Comparison of ENCODE assay signal across 13 cellular contexts in the genomic region with DNA sequence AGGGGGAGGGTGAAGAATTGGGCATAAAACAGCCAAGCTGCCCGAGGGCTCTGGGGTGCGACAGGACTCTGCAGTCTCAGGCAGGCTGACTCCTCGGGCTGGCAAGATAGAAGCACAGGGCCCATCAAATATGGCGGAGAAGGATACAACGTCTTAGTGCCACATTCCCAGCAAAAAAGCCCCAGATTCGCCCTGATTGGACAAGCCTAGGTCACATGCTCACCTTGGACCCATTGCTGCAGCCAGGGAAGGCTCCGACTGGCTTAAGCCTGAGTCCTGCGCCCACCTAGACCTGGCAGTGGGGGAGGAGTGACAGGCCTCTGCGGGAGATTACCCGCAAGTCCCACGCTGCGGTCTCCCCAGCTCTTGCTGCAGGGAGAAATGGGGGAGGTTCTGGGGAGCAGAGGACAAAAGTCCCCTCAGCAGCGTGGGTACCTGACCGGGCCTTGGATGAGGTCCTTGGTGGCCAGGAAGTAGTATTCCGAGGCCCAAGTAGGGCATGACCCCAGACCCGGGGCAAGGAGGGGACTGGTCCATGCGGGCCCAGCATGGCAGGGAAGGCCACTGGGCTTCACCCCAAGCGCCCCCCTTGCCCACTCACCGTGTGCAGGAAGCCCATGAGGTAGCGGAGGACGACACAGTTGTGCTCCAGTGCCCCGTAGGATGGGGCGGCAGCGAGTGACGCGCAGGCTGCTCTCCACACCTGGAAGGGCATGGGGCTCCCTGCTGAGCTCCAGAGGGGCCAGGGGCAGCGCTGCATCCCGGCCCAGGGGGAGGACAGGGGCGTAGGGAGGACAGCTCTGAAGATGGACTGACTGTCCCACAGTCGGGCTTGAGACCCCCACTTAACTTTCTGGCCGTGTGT.
DNase-seq lines count a peak whose midpoint lies in the region; ATAC-seq, FAIRE-seq and TF ChIP-seq lines count a peak whose summit lies in the region.
"Had no signal": no experiment of that assay in that cellular context is flagged by ENCODE, and none has a peak within 500 bp of the region (broad histone marks: within the 10 kb centered on the region; RNA-seq: fewer than 3 reads in every experiment).

No MANE protein-coding gene starts in this region.

- CTCF ChIA-PET in MCF 10A (lab: Yijun Ruan, JAX) = interaction anchor here (0.5 to 0.6 kb wide), 2 partner anchors 96 to 300 kb away, joined by 3 to 5 read pairs; no protein-coding TSS in a partner anchor
- CTCF ChIA-PET in mammary epithelial cell (lab: Charles Lee; ENCODE audit: low non-redundant PET) = no interaction called here

- 93% methylated on average over 21 of the region's 31 CpGs for WGBS in mammary epithelial cell (ENCODE audit: low coverage, missing lambda C conversion rate)

- FAIRE-seq in kidney (lab: Jason Lieb, UNC) = no peak
- FAIRE-seq: GM12878, GM18507 had no signal

- H3K9me3 Mint-ChIP-seq in MCF 10A (ENCODE audit: unreplicated experiment) = no peaks in the 10 kb centered on the region
- H3K9me3 Mint-ChIP-seq: CD4-positive, alpha-beta T cell had no signal

- H3K27me3 Mint-ChIP-seq in MCF 10A (ENCODE audit: insufficient read depth, unreplicated experiment) = no peaks in the 10 kb centered on the region

- TF ChIP-seq EP300 in Ishikawa (IDR thresholded peaks at IDR 0.05; ENCODE audit: borderline replicate concordance) = no peak

- H3K36me3 Mint-ChIP-seq in MCF 10A (ENCODE audit: insufficient read depth, unreplicated experiment) = peaks cover 30% of the 10 kb centered on the region

- H2AFZ ChIP-seq in mammary epithelial cell (ENCODE audit: low read depth, low read length) = no peak overlapping the region

- H3K4me3 ChIP-seq in mammary epithelial cell (replicated peaks in 1 of 3; ENCODE audit: insufficient read depth in 1 of 3, low read depth in 2 of 3, low read length in 3 of 3) = no peak overlapping the region
- H3K4me3 ChIP-seq in kidney (ENCODE audit: low read length in 2 of 2) = no peak overlapping the region
- H3K4me3 ChIP-seq: BLaER1 treated with 17β-estradiol and CSF1 and Interleukin-3, amounts not matched to agents 10 nM and 100 nM; GM12878 had no signal

- ATAC-seq in GM21737 (IDR thresholded peaks at IDR 0.05; ENCODE audit: unreplicated experiment) = no peak
- no peak for ATAC-seq in HG02798 (IDR thresholded peaks at IDR 0.05; ENCODE audit: poor library complexity, unreplicated experiment)
- ATAC-seq: GM12878 had no signal

- H3K27ac ChIP-seq in mammary epithelial cell (ENCODE audit: insufficient read depth, low read depth, low read length) (no peak overlapping the region), kidney (ENCODE audit: low read depth in 2 of 2, low read length in 2 of 2) (no peak overlapping the region)
- H3K27ac ChIP-seq: BLaER1 treated with 17β-estradiol and CSF1 and Interleukin-3, amounts not matched to agents 10 nM and 100 nM had no signal

- no peaks in the 10 kb centered on the region for H3K79me2 ChIP-seq in mammary epithelial cell (ENCODE audit: insufficient read depth, low read length)

- H4K20me1 ChIP-seq in mammary epithelial cell (ENCODE audit: insufficient read depth, low read length) = no peaks in the 10 kb centered on the region
- H4K20me1 ChIP-seq: BLaER1 treated with 17β-estradiol and CSF1 and Interleukin-3, amounts not matched to agents 10 nM and 100 nM had no signal

- H3K27me3 ChIP-seq in mammary epithelial cell (ENCODE audit: insufficient read depth, low read length) = no peaks in the 10 kb centered on the region
- H3K27me3 ChIP-seq: BLaER1 treated with 17β-estradiol and CSF1 and Interleukin-3, amounts not matched to agents 10 nM and 100 nM had no signal

- in situ Hi-C loops in mammary epithelial cell (cut with MboI; ENCODE audit: low sequenced_read_pairs in 2 of 2) = no loop called here

- no peaks in the 10 kb centered on the region for H3K36me3 ChIP-seq in mammary epithelial cell (ENCODE audit: insufficient read depth, low read length)
- peaks cover 0 to 2% of the 10 kb centered on the region in 2 donors for H3K36me3 ChIP-seq in kidney (ENCODE audit: control insufficient read depth in 1 of 2, insufficient read depth in 2 of 2, low read length in 2 of 2)
- H3K36me3 ChIP-seq: BLaER1 treated with 17β-estradiol and CSF1 and Interleukin-3, amounts not matched to agents 10 nM and 100 nM had no signal

- TF ChIP-seq RAD21 in Ishikawa (IDR thresholded peaks at IDR 0.05; ENCODE audit: low read depth) = no peak

- peak overlapping the region; percentile 63 for H3K4me3 Mint-ChIP-seq in MCF 10A (ENCODE audit: unreplicated experiment)
- H3K4me3 Mint-ChIP-seq: CD4-positive, alpha-beta T cell had no signal

- H3K4me2 ChIP-seq in mammary epithelial cell (ENCODE audit: insufficient read depth, low read depth, low read length) = no peak overlapping the region
- H3K4me2 ChIP-seq: BLaER1 treated with 17β-estradiol and CSF1 and Interleukin-3, amounts not matched to agents 10 nM and 100 nM had no signal

- DNase-seq in MCF 10A (ENCODE audit: unreplicated experiment) = no peak
- no peak for DNase-seq in mammary epithelial cell
- DNase-seq in kidney = peak; percentile 71
- no peak for DNase-seq in stimulated activated CD4-positive, alpha-beta T cell treated with anti-CD3 and anti-CD28 coated beads, Interleukin-2, amount 100 ng/mL, for 48 hours
- DNase-seq: ACHN; CD4-positive, alpha-beta T cell; DMS79 had no signal

- H3K27ac Mint-ChIP-seq in MCF 10A (ENCODE audit: low read depth, unreplicated experiment) = peak overlapping the region; percentile 92
- H3K27ac Mint-ChIP-seq: CD4-positive, alpha-beta T cell had no signal

- POLR2A ChIA-PET in MCF 10A (lab: Yijun Ruan, JAX) = no interaction called here

- H3K4me1 ChIP-seq in mammary epithelial cell (ENCODE audit: insufficient read depth, low read length) (peaks cover 10% of the 10 kb centered on the region), kidney (ENCODE audit: control insufficient read depth in 1 of 2, insufficient read depth in 1 of 2, low read depth in 1 of 2, low read length in 2 of 2) (no peaks in the 10 kb centered on the region)

- intact Hi-C loops in MCF 10A (cut with micrococcal nuclease) = no loop called here
- intact Hi-C loops in mammary epithelial cell (cut with micrococcal nuclease) = no loop called here
- intact Hi-C loops in kidney (cut with DNase I) = no loop called here

- dilution Hi-C loops in mammary epithelial cell (cut with HindIII; ENCODE audit: low sequenced_read_pairs) = loop anchor here (5.0 kb wide), 1 partner anchor 52 kb away; no protein-coding TSS in a partner anchor

- H3K9me3 ChIP-seq in mammary epithelial cell (replicated peaks; ENCODE audit: insufficient read depth, low read length) = no peaks in the 10 kb centered on the region
- no peaks in the 10 kb centered on the region for H3K9me3 ChIP-seq in kidney (ENCODE audit: control insufficient read depth in 1 of 2, low read length in 2 of 2)
- H3K9me3 ChIP-seq: BLaER1 treated with 17β-estradiol and CSF1 and Interleukin-3, amounts not matched to agents 10 nM and 100 nM had no signal

- BruUV-seq in MCF 10A (replicated peaks; lab: Mats Ljungman, UMichigan) = no TSS peak
- BruUV-seq in mammary epithelial cell (replicated peaks; lab: Mats Ljungman, UMichigan) = no TSS peak

- no peak overlapping the region for H3K9ac ChIP-seq in mammary epithelial cell (ENCODE audit: insufficient read depth, low read length)
- no peak overlapping the region for H3K9ac ChIP-seq in kidney (ENCODE audit: low read length in 2 of 2)
- H3K9ac ChIP-seq: BLaER1 treated with 17β-estradiol and CSF1 and Interleukin-3, amounts not matched to agents 10 nM and 100 nM had no signal

- H3K4me1 Mint-ChIP-seq in MCF 10A (ENCODE audit: insufficient read depth, unreplicated experiment) = peaks cover 28% of the 10 kb centered on the region

- TF ChIP-seq CTCF in MCF 10A (IDR thresholded peaks at IDR 0.05; ENCODE audit: unreplicated experiment) (no peak), mammary epithelial cell (conservative IDR thresholded peaks at IDR 0.05 in 1 of 2, IDR thresholded peaks at IDR 0.05 in 1 of 2; ENCODE audit: extremely low read depth in 1 of 2, insufficient read depth in 1 of 2, low read depth in 1 of 2, low read length in 2 of 2) (no peak), kidney (IDR thresholded peaks at IDR 0.05; ENCODE audit: borderline replicate concordance, extremely low read depth, insufficient read depth) (no peak)

TF ChIP-seq in Ishikawa, 13 proteins besides CTCF, POLR2A, EP300 and RAD21:
- no peak for TF ChIP-seq REST (IDR thresholded peaks at IDR 0.05; ENCODE audit: low read depth)
- TF ChIP-seq, protein P1, sequence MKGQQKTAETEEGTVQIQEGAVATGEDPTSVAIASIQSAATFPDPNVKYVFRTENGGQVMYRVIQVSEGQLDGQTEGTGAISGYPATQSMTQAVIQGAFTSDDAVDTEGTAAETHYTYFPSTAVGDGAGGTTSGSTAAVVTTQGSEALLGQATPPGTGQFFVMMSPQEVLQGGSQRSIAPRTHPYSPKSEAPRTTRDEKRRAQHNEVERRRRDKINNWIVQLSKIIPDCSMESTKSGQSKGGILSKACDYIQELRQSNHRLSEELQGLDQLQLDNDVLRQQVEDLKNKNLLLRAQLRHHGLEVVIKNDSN (IDR thresholded peaks at IDR 0.05) = peak; percentile 56
- TF ChIP-seq NFIC (IDR thresholded peaks at IDR 0.05) = no peak
- no peak for TF ChIP-seq TCF12 (IDR thresholded peaks at IDR 0.05; ENCODE audit: low read depth)
- TF ChIP-seq YY1 (IDR thresholded peaks at IDR 0.05; ENCODE audit: low read depth) = no peak
